19 cellular contexts compared by ENCODE assay signal in genomic region chr5:139925650-139926640, GRCh38.
DNase-seq lines count a peak whose midpoint lies in the region; ATAC-seq and TF ChIP-seq lines count a peak whose summit lies in the region.
"Had no signal": no experiment of that assay in that cellular context is flagged by ENCODE, and none has a peak within 500 bp of the region (broad histone marks: within the 10 kb centered on the region; RNA-seq: fewer than 3 reads in every experiment).

No MANE protein-coding gene starts in this region.

- intact Hi-C loops in left lung (cut with DNase I), result no loop called here

- no peak overlapping the region for H2BK5ac ChIP-seq in mesenchymal stem cell (ENCODE audit: low read depth, low read length, poor library complexity, severe bottlenecking)

- 82% methylated on average over 7 of the region's 9 CpGs for WGBS in mesenchymal stem cell

- no peaks in the 10 kb centered on the region for H3K79me1 ChIP-seq in mesenchymal stem cell (replicated peaks; ENCODE audit: low read length, poor library complexity, severe bottlenecking)

- H2BK12ac ChIP-seq in mesenchymal stem cell (ENCODE audit: low read length in 2 of 2), result no peak overlapping the region

- H3K9ac ChIP-seq in mesenchymal stem cell (ENCODE audit: low read length), result no peak overlapping the region
- H3K9ac ChIP-seq: neural progenitor cell had no signal

- in situ Hi-C loops in G401 (cut with HindIII; ENCODE audit: low sequenced_read_pairs), result no loop called here

- no peak overlapping the region for H3K4ac ChIP-seq in mesenchymal stem cell (ENCODE audit: low read depth in 1 of 2, low read length in 2 of 2)

- no peak overlapping the region for H3K23ac ChIP-seq in mesenchymal stem cell (ENCODE audit: low read length in 2 of 2)

- H3K4me1 ChIP-seq in mesenchymal stem cell (ENCODE audit: control insufficient read depth, insufficient read depth, low read depth, low read length) (no peaks in the 10 kb centered on the region), left lung (no peaks in the 10 kb centered on the region)
- H3K4me1 ChIP-seq: ascending aorta, neural progenitor cell, SJSA1 had no signal

- ATAC-seq in activated T-helper 17 cell treated with anti-CD3 and anti-CD28 coated beads, Interleukin-2, amount 50 U/mL, for 72 hours (replicated peaks), result peak; percentile 21
- ATAC-seq in HG03025 (IDR thresholded peaks at IDR 0.05; ENCODE audit: low FRiP score, unreplicated experiment), result no peak
- ATAC-seq in left lung, result no peak
- ATAC-seq: esophagus mucosa, HCT116 had no signal

- H3K27ac Mint-ChIP-seq in activated T-helper 17 cell treated with anti-CD3 and anti-CD28 coated beads, Interleukin-2, amount 50 U/mL, for 72 hours, result no peak overlapping the region
- H3K27ac Mint-ChIP-seq: B cell had no signal

- no peaks in the 10 kb centered on the region for H3K9me3 ChIP-seq in mesenchymal stem cell (ENCODE audit: control insufficient read depth, low read length)
- H3K9me3 ChIP-seq in left lung, result no peaks in the 10 kb centered on the region
- H3K9me3 ChIP-seq: ascending aorta, SJSA1 had no signal

- no peak overlapping the region for H2BK120ac ChIP-seq in mesenchymal stem cell (ENCODE audit: low read depth, low read length)

- H3K36me3 ChIP-seq in mesenchymal stem cell (ENCODE audit: control insufficient read depth in 1 of 2, insufficient read depth in 2 of 2, low read depth in 1 of 2, low read length in 2 of 2), result no peaks in the 10 kb centered on the region
- no peaks in the 10 kb centered on the region for H3K36me3 ChIP-seq in left lung
- H3K36me3 ChIP-seq: ascending aorta, neural progenitor cell, SJSA1 had no signal

- peak overlapping the region in 1 of 2 experiments; percentile 14 for H3K14ac ChIP-seq in mesenchymal stem cell (ENCODE audit: low read length in 2 of 2)

- DNase-seq in AG20443 (ENCODE audit: low spot score) (peak; percentile 8), G401 (ENCODE audit: low spot score) (peak; percentile 36), mesenchymal stem cell (no peak), NCI-H774 (lab: John Stamatoyannopoulos, UW) (no peak), cortex of kidney (lab: John Stamatoyannopoulos, UW) (no peak), left lung (no peak)
- DNase-seq: activated CD4-positive, alpha-beta T cell treated with anti-CD3 and anti-CD28 coated beads, Interleukin-2, amount 50 U/mL, for 48 hours; dermis blood vessel endothelial cell; head of caudate nucleus; NCI-H1694 treated with DMSO at 0.1 percent for 48 hours; retina had no signal

- H3K4me3 ChIP-seq in mesenchymal stem cell (ENCODE audit: insufficient read depth in 1 of 2, low read depth in 1 of 2, low read length in 2 of 2) (no peak overlapping the region), left lung (no peak overlapping the region)
- H3K4me3 ChIP-seq: ascending aorta, neural progenitor cell, SJSA1 had no signal

- no peak for TF ChIP-seq CTCF in left lung (IDR thresholded peaks at IDR 0.05)

- H2AFZ ChIP-seq in mesenchymal stem cell (ENCODE audit: low read depth, low read length), result peak overlapping the region; percentile 7
- H2AFZ ChIP-seq: neural progenitor cell had no signal

- H2AK5ac ChIP-seq in mesenchymal stem cell (ENCODE audit: low read length, severe bottlenecking), result no peak overlapping the region

- H3K27ac ChIP-seq in mesenchymal stem cell (ENCODE audit: low read length, poor library complexity, severe bottlenecking) (no peak overlapping the region), left lung (no peak overlapping the region)
- H3K27ac ChIP-seq: ascending aorta, neural progenitor cell, SJSA1 had no signal

- H3K4me1 Mint-ChIP-seq in activated T-helper 17 cell treated with anti-CD3 and anti-CD28 coated beads, Interleukin-2, amount 50 U/mL, for 72 hours, result no peaks in the 10 kb centered on the region
- H3K4me1 Mint-ChIP-seq: B cell, neural progenitor cell had no signal

- H4K91ac ChIP-seq in mesenchymal stem cell (ENCODE audit: low read length), result no peak overlapping the region

- no peak overlapping the region for H4K8ac ChIP-seq in mesenchymal stem cell (ENCODE audit: low read length)

- peaks cover 33% of the 10 kb centered on the region for H3K27me3 Mint-ChIP-seq in activated T-helper 17 cell treated with anti-CD3 and anti-CD28 coated beads, Interleukin-2, amount 50 U/mL, for 72 hours

- H2BK15ac ChIP-seq in mesenchymal stem cell (ENCODE audit: low read depth, poor library complexity, severe bottlenecking), result no peak overlapping the region

- H3K4me2 ChIP-seq in mesenchymal stem cell (ENCODE audit: low read length, poor library complexity, severe bottlenecking), result no peak overlapping the region
- H3K4me2 ChIP-seq: neural progenitor cell had no signal

- H3K36me3 Mint-ChIP-seq in activated T-helper 17 cell treated with anti-CD3 and anti-CD28 coated beads, Interleukin-2, amount 50 U/mL, for 72 hours (ENCODE audit: low read depth), result no peaks in the 10 kb centered on the region
- H3K36me3 Mint-ChIP-seq: neural progenitor cell had no signal

- H3K4me3 Mint-ChIP-seq in activated T-helper 17 cell treated with anti-CD3 and anti-CD28 coated beads, Interleukin-2, amount 50 U/mL, for 72 hours, result no peak overlapping the region
- H3K4me3 Mint-ChIP-seq: B cell, neural progenitor cell had no signal

- H3K27me3 ChIP-seq in mesenchymal stem cell (ENCODE audit: control insufficient read depth in 1 of 2, insufficient read depth in 1 of 2, low read length in 2 of 2) (peaks cover 18 to 73% of the 10 kb centered on the region in 2 experiments), left lung (no peaks in the 10 kb centered on the region)
- H3K27me3 ChIP-seq: ascending aorta had no signal

- no peak overlapping the region for H3K18ac ChIP-seq in mesenchymal stem cell (ENCODE audit: low read depth in 1 of 2, low read length in 2 of 2)

- no peaks in the 10 kb centered on the region for H3K9me3 Mint-ChIP-seq in activated T-helper 17 cell treated with anti-CD3 and anti-CD28 coated beads, Interleukin-2, amount 50 U/mL, for 72 hours
- H3K9me3 Mint-ChIP-seq: neural progenitor cell had no signal

Comparison
In these comparisons a context has a peak if more than half of its experiments do, and no peak if none do; other contexts are left out.
1. DNase-seq: peak in AG20443 (single experiment) and G401 (single experiment); none in mesenchymal stem cell (single experiment), NCI-H774 (single experiment), cortex of kidney (single experiment) and left lung (0 of 2).